ENCODE assay signal across 8 cellular contexts in the genomic region with DNA sequence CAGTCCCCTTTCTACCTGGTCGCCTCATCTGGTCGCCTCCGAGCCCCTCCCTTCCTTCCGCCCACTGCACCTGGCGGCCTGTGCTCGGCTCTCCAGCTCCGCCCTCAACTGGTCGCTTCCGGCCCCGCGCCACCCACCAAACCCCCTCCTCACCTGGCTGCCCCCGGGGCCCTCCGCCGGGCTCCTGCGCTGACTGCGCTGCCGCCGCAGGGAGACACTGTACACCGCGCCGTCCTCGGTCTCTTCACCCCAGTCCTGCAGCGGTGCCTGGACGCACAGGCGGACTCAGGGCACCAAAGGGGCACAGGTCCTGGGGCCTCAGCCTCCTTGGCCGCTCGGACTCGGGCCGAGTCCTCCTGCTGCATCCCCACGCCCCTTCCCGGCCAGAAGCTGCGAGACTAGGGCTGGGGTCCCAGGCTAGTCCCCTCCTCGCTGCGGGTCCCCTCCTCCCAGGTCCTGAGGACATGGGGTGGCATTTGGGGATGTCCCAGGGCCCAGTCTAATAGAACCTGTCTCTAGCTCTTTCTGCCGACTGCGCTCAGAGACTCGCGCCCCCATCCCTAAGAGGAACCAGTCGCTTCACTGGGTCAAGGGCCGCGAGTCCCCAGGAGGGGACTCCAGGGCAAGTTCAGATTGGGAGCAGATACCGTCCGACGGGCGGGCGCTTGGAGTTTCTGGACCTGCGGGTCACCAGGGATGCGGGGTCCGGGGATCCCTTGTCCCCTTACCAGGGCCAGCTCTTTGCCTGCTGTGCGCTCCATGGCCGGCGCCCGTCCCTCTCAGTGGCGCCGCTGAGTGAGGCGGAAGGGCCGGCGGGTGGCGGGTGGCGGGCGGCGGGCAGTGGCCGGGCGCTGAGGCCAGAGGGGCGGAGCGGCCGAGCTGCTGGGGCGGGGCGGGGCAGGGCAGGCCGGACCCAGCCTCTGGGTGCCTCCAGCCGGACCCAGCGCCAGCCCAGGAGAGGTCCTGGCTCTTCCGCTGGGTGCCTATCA. TPM values are rescaled to one million over a fixed set of nuclear protein-coding genes. Genes with fewer than 3 reads are reported as not detected.
DNase-seq lines count a peak whose midpoint lies in the region; ATAC-seq and TF ChIP-seq lines count a peak whose summit lies in the region.

A gene with protein sequence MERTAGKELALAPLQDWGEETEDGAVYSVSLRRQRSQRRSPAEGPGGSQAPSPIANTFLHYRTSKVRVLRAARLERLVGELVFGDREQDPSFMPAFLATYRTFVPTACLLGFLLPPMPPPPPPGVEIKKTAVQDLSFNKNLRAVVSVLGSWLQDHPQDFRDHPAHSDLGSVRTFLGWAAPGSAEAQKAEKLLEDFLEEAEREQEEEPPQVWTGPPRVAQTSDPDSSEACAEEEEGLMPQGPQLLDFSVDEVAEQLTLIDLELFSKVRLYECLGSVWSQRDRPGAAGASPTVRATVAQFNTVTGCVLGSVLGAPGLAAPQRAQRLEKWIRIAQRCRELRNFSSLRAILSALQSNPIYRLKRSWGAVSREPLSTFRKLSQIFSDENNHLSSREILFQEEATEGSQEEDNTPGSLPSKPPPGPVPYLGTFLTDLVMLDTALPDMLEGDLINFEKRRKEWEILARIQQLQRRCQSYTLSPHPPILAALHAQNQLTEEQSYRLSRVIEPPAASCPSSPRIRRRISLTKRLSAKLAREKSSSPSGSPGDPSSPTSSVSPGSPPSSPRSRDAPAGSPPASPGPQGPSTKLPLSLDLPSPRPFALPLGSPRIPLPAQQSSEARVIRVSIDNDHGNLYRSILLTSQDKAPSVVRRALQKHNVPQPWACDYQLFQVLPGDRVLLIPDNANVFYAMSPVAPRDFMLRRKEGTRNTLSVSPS (minus strand): TSS at position 797 of the 989 bp plus-strand sequence. CDS start 36 bp downstream, at position 761.

- no peak within 1 kb of the TSS for H3K27ac Mint-ChIP-seq in activated naive CD8-positive, alpha-beta T cell treated with anti-CD3 and anti-CD28 coated beads for 36 hours
- H3K27ac Mint-ChIP-seq in activated naive CD8-positive, alpha-beta T cell treated with anti-CD3 and anti-CD28 coated beads, Interleukin-2, amount 50 U/mL, for 24 hours: no peak within 1 kb of the TSS
- H3K27ac Mint-ChIP-seq in stimulated activated memory B cell treated with anti-CD40 and anti-IgM and Interleukin-4, amounts not matched to agents 10 μg/mL and 1 μg/mL and 100 μg/mL, for 72 hours: peak within 1 kb of the TSS; percentile 58

- H3K4me1 Mint-ChIP-seq in activated naive CD8-positive, alpha-beta T cell treated with anti-CD3 and anti-CD28 coated beads for 36 hours: peaks cover 27% of the 10 kb centered on the region
- H3K4me1 Mint-ChIP-seq in activated naive CD8-positive, alpha-beta T cell treated with anti-CD3 and anti-CD28 coated beads, Interleukin-2, amount 50 U/mL, for 24 hours: peaks cover 32% of the 10 kb centered on the region
- H3K4me1 Mint-ChIP-seq in stimulated activated memory B cell treated with anti-CD40 and anti-IgM and Interleukin-4, amounts not matched to agents 10 μg/mL and 1 μg/mL and 100 μg/mL, for 72 hours: peaks cover 53% of the 10 kb centered on the region

- H3K36me3 Mint-ChIP-seq in activated naive CD8-positive, alpha-beta T cell treated with anti-CD3 and anti-CD28 coated beads for 36 hours: no peaks in the 10 kb centered on the region
- H3K36me3 Mint-ChIP-seq in activated naive CD8-positive, alpha-beta T cell treated with anti-CD3 and anti-CD28 coated beads, Interleukin-2, amount 50 U/mL, for 24 hours (ENCODE audit: low read depth): no peaks in the 10 kb centered on the region
- H3K36me3 Mint-ChIP-seq in stimulated activated memory B cell treated with anti-CD40 and anti-IgM and Interleukin-4, amounts not matched to agents 10 μg/mL and 1 μg/mL and 100 μg/mL, for 72 hours: no peaks in the 10 kb centered on the region

- DNase-seq in activated naive CD8-positive, alpha-beta T cell treated with anti-CD3 and anti-CD28 coated beads for 36 hours: no peak
- DNase-seq in activated naive CD8-positive, alpha-beta T cell treated with anti-CD3 and anti-CD28 coated beads, Interleukin-2, amount 50 U/mL, for 24 hours: no peak
- DNase-seq in iPS-NIHi11 (ENCODE audit: low spot score): peak; percentile 75

- no peaks in the 10 kb centered on the region for H3K9me3 Mint-ChIP-seq in activated naive CD8-positive, alpha-beta T cell treated with anti-CD3 and anti-CD28 coated beads for 36 hours
- no peaks in the 10 kb centered on the region for H3K9me3 Mint-ChIP-seq in activated naive CD8-positive, alpha-beta T cell treated with anti-CD3 and anti-CD28 coated beads, Interleukin-2, amount 50 U/mL, for 24 hours
- no peaks in the 10 kb centered on the region for H3K9me3 Mint-ChIP-seq in stimulated activated memory B cell treated with anti-CD40 and anti-IgM and Interleukin-4, amounts not matched to agents 10 μg/mL and 1 μg/mL and 100 μg/mL, for 72 hours

- ATAC-seq in activated naive CD8-positive, alpha-beta T cell treated with anti-CD3 and anti-CD28 coated beads, Interleukin-2, amount 50 U/mL, for 24 hours: no peak
- ATAC-seq in stimulated activated memory B cell treated with anti-CD40 and anti-IgM and Interleukin-4, amounts not matched to agents 10 μg/mL and 1 μg/mL and 100 μg/mL, for 72 hours: no peak
- no peak for ATAC-seq in GM18873 (IDR thresholded peaks at IDR 0.05; ENCODE audit: low FRiP score, unreplicated experiment)
- no peak for ATAC-seq in GM21786 (IDR thresholded peaks at IDR 0.05; ENCODE audit: unreplicated experiment)
- ATAC-seq in HG02759 (IDR thresholded peaks at IDR 0.05; ENCODE audit: unreplicated experiment): no peak

- no peak for TF ChIP-seq CTCF in VCaP (conservative IDR thresholded peaks at IDR 0.05)

- peak within 1 kb of the TSS; percentile 29 for H3K4me3 Mint-ChIP-seq in activated naive CD8-positive, alpha-beta T cell treated with anti-CD3 and anti-CD28 coated beads for 36 hours
- H3K4me3 Mint-ChIP-seq in activated naive CD8-positive, alpha-beta T cell treated with anti-CD3 and anti-CD28 coated beads, Interleukin-2, amount 50 U/mL, for 24 hours: no peak within 1 kb of the TSS
- H3K4me3 Mint-ChIP-seq in stimulated activated memory B cell treated with anti-CD40 and anti-IgM and Interleukin-4, amounts not matched to agents 10 μg/mL and 1 μg/mL and 100 μg/mL, for 72 hours: peak within 1 kb of the TSS; percentile 72

- peaks cover 74% of the 10 kb centered on the region for H3K27me3 Mint-ChIP-seq in activated naive CD8-positive, alpha-beta T cell treated with anti-CD3 and anti-CD28 coated beads for 36 hours
- H3K27me3 Mint-ChIP-seq in activated naive CD8-positive, alpha-beta T cell treated with anti-CD3 and anti-CD28 coated beads, Interleukin-2, amount 50 U/mL, for 24 hours: peaks cover 59% of the 10 kb centered on the region
- peaks cover 71% of the 10 kb centered on the region for H3K27me3 Mint-ChIP-seq in stimulated activated memory B cell treated with anti-CD40 and anti-IgM and Interleukin-4, amounts not matched to agents 10 μg/mL and 1 μg/mL and 100 μg/mL, for 72 hours

- H3K27ac ChIP-seq in VCaP: peak within 1 kb of the TSS; percentile 79

RNA-seq across cellular contexts. Expression of the gene that starts here (rescaled TPM):
- total RNA-seq in activated naive CD8-positive, alpha-beta T cell treated with anti-CD3 and anti-CD28 coated beads for 36 hours: not detected
